1 cellular context compared by ENCODE assay signal in genomic region chr6:30163090-30163917, GRCh38.
TF ChIP-seq lines count a peak whose summit lies in the region.

Gene TRIM15, plus strand, starts transcription at chr6:30163546. Its CDS starts 139 bp downstream, at chr6:30163685.

TF ChIP-seq in HepG2, 621 proteins besides CTCF, POLR2A, EP300 and RAD21 (continued from another document and continues in another):
- TF ChIP-seq, protein P1, sequence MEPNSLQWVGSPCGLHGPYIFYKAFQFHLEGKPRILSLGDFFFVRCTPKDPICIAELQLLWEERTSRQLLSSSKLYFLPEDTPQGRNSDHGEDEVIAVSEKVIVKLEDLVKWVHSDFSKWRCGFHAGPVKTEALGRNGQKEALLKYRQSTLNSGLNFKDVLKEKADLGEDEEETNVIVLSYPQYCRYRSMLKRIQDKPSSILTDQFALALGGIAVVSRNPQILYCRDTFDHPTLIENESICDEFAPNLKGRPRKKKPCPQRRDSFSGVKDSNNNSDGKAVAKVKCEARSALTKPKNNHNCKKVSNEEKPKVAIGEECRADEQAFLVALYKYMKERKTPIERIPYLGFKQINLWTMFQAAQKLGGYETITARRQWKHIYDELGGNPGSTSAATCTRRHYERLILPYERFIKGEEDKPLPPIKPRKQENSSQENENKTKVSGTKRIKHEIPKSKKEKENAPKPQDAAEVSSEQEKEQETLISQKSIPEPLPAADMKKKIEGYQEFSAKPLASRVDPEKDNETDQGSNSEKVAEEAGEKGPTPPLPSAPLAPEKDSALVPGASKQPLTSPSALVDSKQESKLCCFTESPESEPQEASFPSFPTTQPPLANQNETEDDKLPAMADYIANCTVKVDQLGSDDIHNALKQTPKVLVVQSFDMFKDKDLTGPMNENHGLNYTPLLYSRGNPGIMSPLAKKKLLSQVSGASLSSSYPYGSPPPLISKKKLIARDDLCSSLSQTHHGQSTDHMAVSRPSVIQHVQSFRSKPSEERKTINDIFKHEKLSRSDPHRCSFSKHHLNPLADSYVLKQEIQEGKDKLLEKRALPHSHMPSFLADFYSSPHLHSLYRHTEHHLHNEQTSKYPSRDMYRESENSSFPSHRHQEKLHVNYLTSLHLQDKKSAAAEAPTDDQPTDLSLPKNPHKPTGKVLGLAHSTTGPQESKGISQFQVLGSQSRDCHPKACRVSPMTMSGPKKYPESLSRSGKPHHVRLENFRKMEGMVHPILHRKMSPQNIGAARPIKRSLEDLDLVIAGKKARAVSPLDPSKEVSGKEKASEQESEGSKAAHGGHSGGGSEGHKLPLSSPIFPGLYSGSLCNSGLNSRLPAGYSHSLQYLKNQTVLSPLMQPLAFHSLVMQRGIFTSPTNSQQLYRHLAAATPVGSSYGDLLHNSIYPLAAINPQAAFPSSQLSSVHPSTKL (CRISPR knock-in tag; IDR thresholded peaks at IDR 0.05), result peak; percentile 79
- TF ChIP-seq ZBTB44 (CRISPR knock-in tag; IDR thresholded peaks at IDR 0.05), result no peak
- no peak for TF ChIP-seq ZNF547 (CRISPR knock-in tag; IDR thresholded peaks at IDR 0.05)
- TF ChIP-seq, protein P2, sequence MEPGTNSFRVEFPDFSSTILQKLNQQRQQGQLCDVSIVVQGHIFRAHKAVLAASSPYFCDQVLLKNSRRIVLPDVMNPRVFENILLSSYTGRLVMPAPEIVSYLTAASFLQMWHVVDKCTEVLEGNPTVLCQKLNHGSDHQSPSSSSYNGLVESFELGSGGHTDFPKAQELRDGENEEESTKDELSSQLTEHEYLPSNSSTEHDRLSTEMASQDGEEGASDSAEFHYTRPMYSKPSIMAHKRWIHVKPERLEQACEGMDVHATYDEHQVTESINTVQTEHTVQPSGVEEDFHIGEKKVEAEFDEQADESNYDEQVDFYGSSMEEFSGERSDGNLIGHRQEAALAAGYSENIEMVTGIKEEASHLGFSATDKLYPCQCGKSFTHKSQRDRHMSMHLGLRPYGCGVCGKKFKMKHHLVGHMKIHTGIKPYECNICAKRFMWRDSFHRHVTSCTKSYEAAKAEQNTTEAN (CRISPR knock-in tag; conservative IDR thresholded peaks at IDR 0.05), result 0 out of 2 replicates have a peak, but pooled peaks have one; percentile 27
- TF ChIP-seq NFE2 (CRISPR knock-in tag; IDR thresholded peaks at IDR 0.05), result no peak
- TF ChIP-seq, protein P3, sequence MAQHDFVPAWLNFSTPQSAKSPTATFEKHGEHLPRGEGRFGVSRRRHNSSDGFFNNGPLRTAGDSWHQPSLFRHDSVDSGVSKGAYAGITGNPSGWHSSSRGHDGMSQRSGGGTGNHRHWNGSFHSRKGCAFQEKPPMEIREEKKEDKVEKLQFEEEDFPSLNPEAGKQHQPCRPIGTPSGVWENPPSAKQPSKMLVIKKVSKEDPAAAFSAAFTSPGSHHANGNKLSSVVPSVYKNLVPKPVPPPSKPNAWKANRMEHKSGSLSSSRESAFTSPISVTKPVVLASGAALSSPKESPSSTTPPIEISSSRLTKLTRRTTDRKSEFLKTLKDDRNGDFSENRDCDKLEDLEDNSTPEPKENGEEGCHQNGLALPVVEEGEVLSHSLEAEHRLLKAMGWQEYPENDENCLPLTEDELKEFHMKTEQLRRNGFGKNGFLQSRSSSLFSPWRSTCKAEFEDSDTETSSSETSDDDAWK (CRISPR knock-in tag; IDR thresholded peaks at IDR 0.05), result no peak
- no peak; the same call in 1 of the 2 replicates for TF ChIP-seq CENPT (CRISPR knock-in tag; IDR thresholded peaks at IDR 0.05; ENCODE audit: low read depth)
- peak; percentile 92 for TF ChIP-seq HNRNPL (IDR thresholded peaks at IDR 0.05; ENCODE audit: low read depth, low read length)
- TF ChIP-seq MEIS2 (CRISPR knock-in tag; IDR thresholded peaks at IDR 0.05), result peak; percentile 54; the same call in 1 of the 2 replicates
- TF ChIP-seq PRMT3 (CRISPR knock-in tag; IDR thresholded peaks at IDR 0.05; ENCODE audit: borderline replicate concordance, low read depth), result 0 out of 2 replicates have a peak, but pooled peaks have one; percentile 20
- 0 out of 2 replicates have a peak, but pooled peaks have one; percentile 69 for TF ChIP-seq ZC3H13 (CRISPR knock-in tag; IDR thresholded peaks at IDR 0.05)
- TF ChIP-seq MAX (IDR thresholded peaks at IDR 0.05), result peak; percentile 57
- TF ChIP-seq DNMT1 (CRISPR knock-in tag; IDR thresholded peaks at IDR 0.05), result peak; percentile 85; the same call in 1 of the 2 replicates
- no peak for TF ChIP-seq CHD4 (IDR thresholded peaks at IDR 0.05; ENCODE audit: borderline replicate concordance, low read length)
- TF ChIP-seq ZNF503 (CRISPR knock-in tag; IDR thresholded peaks at IDR 0.05), result no peak; the same call in 1 of the 2 replicates
- TF ChIP-seq MTF2 (CRISPR knock-in tag; IDR thresholded peaks at IDR 0.05; ENCODE audit: borderline replicate concordance), result no peak
- TF ChIP-seq THAP9 (CRISPR knock-in tag; IDR thresholded peaks at IDR 0.05; ENCODE audit: borderline replicate concordance), result peak; percentile 88
- TF ChIP-seq, protein P4, sequence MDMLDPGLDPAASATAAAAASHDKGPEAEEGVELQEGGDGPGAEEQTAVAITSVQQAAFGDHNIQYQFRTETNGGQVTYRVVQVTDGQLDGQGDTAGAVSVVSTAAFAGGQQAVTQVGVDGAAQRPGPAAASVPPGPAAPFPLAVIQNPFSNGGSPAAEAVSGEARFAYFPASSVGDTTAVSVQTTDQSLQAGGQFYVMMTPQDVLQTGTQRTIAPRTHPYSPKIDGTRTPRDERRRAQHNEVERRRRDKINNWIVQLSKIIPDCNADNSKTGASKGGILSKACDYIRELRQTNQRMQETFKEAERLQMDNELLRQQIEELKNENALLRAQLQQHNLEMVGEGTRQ (IDR thresholded peaks at IDR 0.05; ENCODE audit: low read depth, low read length), result no peak
- TF ChIP-seq, protein P4 (CRISPR knock-in tag; IDR thresholded peaks at IDR 0.05; ENCODE audit: borderline replicate concordance), result 0 out of 2 replicates have a peak, but pooled peaks have one; percentile 21
- peak; percentile 87 for TF ChIP-seq CEBPG (CRISPR knock-in tag; IDR thresholded peaks at IDR 0.05)
- TF ChIP-seq BRD4 (CRISPR knock-in tag; IDR thresholded peaks at IDR 0.05), result peak; percentile 10; the same call in 1 of the 2 replicates
- peak; percentile 87; the same call in 1 of the 2 replicates for TF ChIP-seq CEBPB (IDR thresholded peaks at IDR 0.05; ENCODE audit: borderline replicate concordance, low read depth, low read length)
- TF ChIP-seq SALL1 (CRISPR knock-in tag; IDR thresholded peaks at IDR 0.05), result peak; percentile 86
- no peak for TF ChIP-seq HOXD1 (CRISPR knock-in tag; IDR thresholded peaks at IDR 0.05)
- peak; percentile 67 for TF ChIP-seq ZBTB20 (CRISPR knock-in tag; IDR thresholded peaks at IDR 0.05; ENCODE audit: borderline replicate concordance, low read depth)
- peak; percentile 7; the same call in 1 of the 2 replicates for TF ChIP-seq NFYC (CRISPR knock-in tag; IDR thresholded peaks at IDR 0.05)
- TF ChIP-seq SKI (IDR thresholded peaks at IDR 0.05; ENCODE audit: partially characterized antibody), result no peak
- TF ChIP-seq NFE2L2 (IDR thresholded peaks at IDR 0.05; ENCODE audit: low read length), result no peak
- no peak; the same call in 1 of the 2 replicates for TF ChIP-seq HIVEP1 (CRISPR knock-in tag; IDR thresholded peaks at IDR 0.05)
- peak; percentile 98 for TF ChIP-seq DZIP1 (CRISPR knock-in tag; IDR thresholded peaks at IDR 0.05)
- TF ChIP-seq KLF12 (CRISPR knock-in tag; IDR thresholded peaks at IDR 0.05; ENCODE audit: borderline replicate concordance), result no peak; the same call in 1 of the 2 replicates
- peak; percentile 84; the same call in 1 of the 2 replicates for TF ChIP-seq SSRP1 (CRISPR knock-in tag; IDR thresholded peaks at IDR 0.05)
- peak; percentile 94 for TF ChIP-seq TARDBP (CRISPR knock-in tag; IDR thresholded peaks at IDR 0.05)
- peak; percentile 69; the same call in 1 of the 2 replicates for TF ChIP-seq ISX (CRISPR knock-in tag; conservative IDR thresholded peaks at IDR 0.05)
- peak; percentile 83; the same call in 1 of the 2 replicates for TF ChIP-seq ZNF256 (CRISPR knock-in tag; conservative IDR thresholded peaks at IDR 0.05)
- peak; percentile 36; the same call in 1 of the 2 replicates for TF ChIP-seq ZNF607 (CRISPR knock-in tag; IDR thresholded peaks at IDR 0.05; ENCODE audit: borderline replicate concordance)
- TF ChIP-seq ZBTB46 (CRISPR knock-in tag; IDR thresholded peaks at IDR 0.05; ENCODE audit: borderline replicate concordance), result peak; percentile 44; the same call in 1 of the 2 replicates
- no peak for TF ChIP-seq SMARCC2 (IDR thresholded peaks at IDR 0.05)
- no peak for TF ChIP-seq KAT7 (CRISPR knock-in tag; IDR thresholded peaks at IDR 0.05; ENCODE audit: borderline replicate concordance)
- peak; percentile 87; the same call in 1 of the 2 replicates for TF ChIP-seq ZNF253 (CRISPR knock-in tag; IDR thresholded peaks at IDR 0.05; ENCODE audit: borderline replicate concordance)
- peak; percentile 73 for TF ChIP-seq ISL2 (CRISPR knock-in tag; IDR thresholded peaks at IDR 0.05)
